ENCODE assay signal across 15 cellular contexts in genomic region chr11:1411301-1411700, GRCh38.
"Had no signal": no experiment of that assay in that cellular context is flagged by ENCODE, and none has a peak within 500 bp of the region (broad histone marks: within the 10 kb centered on the region; RNA-seq: fewer than 3 reads in every experiment).

No MANE protein-coding gene starts in this region.

- H3K4me3 ChIP-seq: lower lobe of right lung, uterus had no signal

- H3K4me1 ChIP-seq: lower lobe of right lung, uterus had no signal

- H3K27me3 ChIP-seq: brain microvascular endothelial cell, uterus had no signal

- H3K36me3 ChIP-seq: brain microvascular endothelial cell, lower lobe of right lung, uterus had no signal

- DNase-seq: activated CD4-positive, alpha-beta T cell treated with anti-CD3 and anti-CD28 coated beads for 4 hours; activated CD8-positive, alpha-beta T cell treated with anti-CD3 and anti-CD28 coated beads for 36 hours; activated effector memory CD4-positive, alpha-beta T cell treated with Interleukin-2 at 50 U/mL for 16 hours; activated T-cell treated with anti-CD3 and anti-CD28 coated beads, Interleukin-2, amount 50 U/mL, for 4 hours; amniotic stem cell; brain microvascular endothelial cell; effector memory CD4-positive, alpha-beta T cell; foreskin melanocyte; left colon; lower lobe of right lung; stimulated activated CD4-positive, alpha-beta T cell treated with anti-CD3 and anti-CD28 coated beads, Interleukin-12 subunit alpha, Interleukin-12 subunit beta, amount 100 ng/mL, for 4 hours; stimulated activated CD4-positive, alpha-beta T cell treated with anti-CD3 and anti-CD28 coated beads, Interleukin-2, amount 100 ng/mL, for 24 hours; T-helper 2 cell; uterus had no signal

- ATAC-seq: activated CD8-positive, alpha-beta T cell treated with anti-CD3 and anti-CD28 coated beads for 36 hours; activated naive CD4-positive, alpha-beta T cell treated with anti-CD3 and anti-CD28 coated beads, Interleukin-2, amount 50 U/mL, for 72 hours; activated T-cell treated with anti-CD3 and anti-CD28 coated beads, Interleukin-2, amount 50 U/mL, for 4 hours; left colon; lower lobe of right lung had no signal

- H3K27ac ChIP-seq: brain microvascular endothelial cell, lower lobe of right lung, uterus had no signal
